Comparison of ENCODE assay signal across 9 cellular contexts in the genomic region with DNA sequence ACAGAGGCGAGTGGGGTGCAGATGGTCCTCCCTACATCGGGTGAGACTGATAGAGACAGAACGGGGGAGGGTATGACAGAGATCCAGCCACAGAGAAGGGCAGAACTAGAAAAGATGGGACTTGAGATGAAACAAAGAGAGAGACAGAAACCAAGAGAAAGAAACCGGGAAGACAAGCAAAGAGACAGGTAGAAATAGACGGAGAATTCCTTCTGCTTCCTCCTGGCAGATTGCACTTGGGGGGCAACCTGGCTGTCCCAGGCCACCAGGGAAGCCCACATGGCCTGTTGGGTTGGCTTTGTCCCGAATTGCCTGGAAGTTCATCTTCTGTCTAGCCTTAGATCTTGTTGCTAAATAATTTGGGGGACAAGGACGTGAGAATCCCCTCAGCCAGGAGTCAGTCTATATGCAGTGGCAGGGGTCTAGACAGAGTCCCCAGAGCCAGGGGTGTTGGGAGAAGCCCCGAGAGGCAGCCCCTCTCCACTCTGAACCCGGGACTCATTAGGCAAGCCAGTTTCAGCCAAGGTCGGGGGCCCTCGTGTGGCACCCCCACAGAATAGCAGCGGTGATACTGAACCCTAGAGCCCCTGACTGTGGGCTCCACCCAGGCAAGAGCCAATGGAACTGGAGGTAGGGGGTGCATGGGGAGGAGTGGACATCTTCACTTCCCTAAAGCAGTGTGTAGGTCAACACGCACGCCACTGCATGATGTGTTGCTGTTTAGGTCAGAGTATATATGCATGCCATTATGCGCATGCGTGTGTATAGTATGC. TPM values are rescaled to one million over a fixed set of nuclear protein-coding genes. Genes with fewer than 3 reads are reported as not detected.
DNase-seq lines count a peak whose midpoint lies in the region; ATAC-seq and TF ChIP-seq lines count a peak whose summit lies in the region.
"Had no signal": no experiment of that assay in that cellular context is flagged by ENCODE, and none has a peak within 500 bp of the region (broad histone marks: within the 10 kb centered on the region; RNA-seq: fewer than 3 reads in every experiment).

No MANE protein-coding gene starts in this region.

- peak; percentile 41 for ATAC-seq in GM21360 (IDR thresholded peaks at IDR 0.05; ENCODE audit: unreplicated experiment)
- peak; percentile 44 to 51 for ATAC-seq in activated CD4-positive, CD25-positive, alpha-beta regulatory T cell treated with anti-CD3 and anti-CD28 coated beads, Interleukin-2, amount 50 U/mL, for 24 hours
- no peak for ATAC-seq in aorta (ENCODE audit: low FRiP score)

- no peak overlapping the region for H4K8ac ChIP-seq in neuronal stem cell (ENCODE audit: low read depth, low read length)

- H3K36me3 ChIP-seq in neuronal stem cell (replicated peaks in 1 of 2; ENCODE audit: control insufficient read depth in 2 of 2, insufficient read depth in 2 of 2, low read length in 2 of 2), result no peaks in the 10 kb centered on the region
- H3K36me3 ChIP-seq in aorta (ENCODE audit: control insufficient read depth in 1 of 2, insufficient read depth in 2 of 2, low read length in 1 of 2), result no peaks in the 10 kb centered on the region
- H3K36me3 ChIP-seq: ovary had no signal

- no CpG with 5 or more reads among the region's 16 CpGs for WGBS in neuronal stem cell (ENCODE audit: extremely low coverage in 2 of 2, insufficient read length in 2 of 2, insufficient replicate concordance in 1 of 2), 2 donors
- WGBS in aorta, 2 donors, result 49 to 50% methylated on average over 16 of the region's 16 CpGs

- no peaks in the 10 kb centered on the region for H3K9me3 ChIP-seq in neuronal stem cell (replicated peaks in 1 of 2; ENCODE audit: control insufficient read depth in 2 of 2, insufficient read depth in 1 of 2, low read depth in 1 of 2, low read length in 2 of 2)
- H3K9me3 ChIP-seq in aorta (ENCODE audit: control insufficient read depth, low read length), result no peaks in the 10 kb centered on the region
- H3K9me3 ChIP-seq: ovary had no signal

- H2AFZ ChIP-seq in neuronal stem cell (ENCODE audit: low read length), result peak overlapping the region; percentile 86

- peak overlapping the region; percentile 24 for H3K18ac ChIP-seq in neuronal stem cell (ENCODE audit: low read length)

- no peak overlapping the region for H3K4ac ChIP-seq in neuronal stem cell (ENCODE audit: low read length)

- peak overlapping the region; percentile 100 for H3K27ac ChIP-seq in HL-60 (replicated peaks)
- H3K27ac ChIP-seq in dorsolateral prefrontal cortex, result peak overlapping the region in 52 of 59 donors; percentile 5 to 92 (median 81)
- peak overlapping the region; percentile 33 for H3K27ac ChIP-seq in neuronal stem cell (replicated peaks; ENCODE audit: low read length)
- H3K27ac ChIP-seq in aorta (ENCODE audit: low read depth in 1 of 2, low read length in 2 of 2), result no peak overlapping the region
- H3K27ac ChIP-seq: ovary had no signal

- intact Hi-C loops in dorsolateral prefrontal cortex (cut with DNase I) (no loop called here), aorta (cut with DNase I) (no loop called here)

- no peak overlapping the region for H4K91ac ChIP-seq in neuronal stem cell (ENCODE audit: low read depth, low read length, poor library complexity)

- peak overlapping the region; percentile 59 for H2AK5ac ChIP-seq in neuronal stem cell (ENCODE audit: low read depth, low read length)

- no peak overlapping the region for H2BK5ac ChIP-seq in neuronal stem cell (ENCODE audit: low read length)

- peak; percentile 4 for DNase-seq in COLO668 (lab: John Stamatoyannopoulos, UW; ENCODE audit: unreplicated experiment)
- DNase-seq in HL-60 (ENCODE audit: low read depth in 1 of 2, low spot score in 1 of 2), result peak; percentile 89 to 98
- peak in 5 of 10 donors; percentile 36 to 72 (median 64) for DNase-seq in dorsolateral prefrontal cortex
- no peak for DNase-seq in neuronal stem cell (ENCODE audit: low spot score)
- DNase-seq in aorta, result peak; percentile 78
- DNase-seq in hepatic stellate cell (ENCODE audit: low spot score), result no peak

- H3K27me3 ChIP-seq in HL-60 (ENCODE audit: insufficient read depth, poor library complexity, severe bottlenecking) (no peaks in the 10 kb centered on the region), dorsolateral prefrontal cortex (peaks cover 0 to 22% (median 0%) of the 10 kb centered on the region in 45 donors), neuronal stem cell (ENCODE audit: control insufficient read depth in 3 of 3, insufficient read depth in 3 of 3, low read depth in 1 of 3, low read length in 3 of 3) (peaks cover 0 to 17% (median 0%) of the 10 kb centered on the region in 3 experiments), aorta (ENCODE audit: control insufficient read depth in 1 of 2, insufficient read depth in 2 of 2, low read length in 1 of 2) (no peaks in the 10 kb centered on the region)
- H3K27me3 ChIP-seq: ovary had no signal

- H3K79me1 ChIP-seq in neuronal stem cell (ENCODE audit: low read depth, low read length), result peaks cover 6% of the 10 kb centered on the region

- H3K4me1 ChIP-seq in neuronal stem cell (ENCODE audit: control insufficient read depth in 2 of 2, insufficient read depth in 1 of 2, low read depth in 1 of 2, low read length in 2 of 2), result peaks cover 13 to 30% of the 10 kb centered on the region in 2 donors
- no peaks in the 10 kb centered on the region for H3K4me1 ChIP-seq in aorta (ENCODE audit: control insufficient read depth in 1 of 2, insufficient read depth in 2 of 2, low read length in 2 of 2)

- no peak overlapping the region for H3K4me3 ChIP-seq in HL-60 (replicated peaks; ENCODE audit: insufficient read depth, low read length)
- H3K4me3 ChIP-seq in dorsolateral prefrontal cortex, result peak overlapping the region; percentile 28 to 80 (median 65)
- H3K4me3 ChIP-seq in neuronal stem cell (ENCODE audit: low read length in 2 of 2), result peak overlapping the region; percentile 41 to 74
- no peak overlapping the region for H3K4me3 ChIP-seq in aorta (ENCODE audit: low read length in 2 of 2)
- H3K4me3 ChIP-seq: ovary had no signal

- no peak overlapping the region for H2BK15ac ChIP-seq in neuronal stem cell (ENCODE audit: low read length)

- H3K9ac ChIP-seq in neuronal stem cell (ENCODE audit: low read depth, low read length, poor library complexity), result peak overlapping the region; percentile 75

- H3K4me2 ChIP-seq in neuronal stem cell (ENCODE audit: insufficient read depth, low read length, poor library complexity, severe bottlenecking), result peak overlapping the region; percentile 75

- H3K14ac ChIP-seq in neuronal stem cell (ENCODE audit: low read length), result no peak overlapping the region

- H2BK12ac ChIP-seq in neuronal stem cell (ENCODE audit: low read length), result no peak overlapping the region

- peak; percentile 48 for TF ChIP-seq CTCF in HL-60 (IDR thresholded peaks at IDR 0.05; ENCODE audit: insufficient read depth, low read length)
- TF ChIP-seq CTCF in dorsolateral prefrontal cortex (IDR thresholded peaks at IDR 0.05 in 54 of 56, conservative IDR thresholded peaks at IDR 0.05 in 2 of 56; ENCODE audit: low read depth in 1 of 56, partially characterized antibody in 56 of 56), result peak in 53 of 56 donors; percentile 2 to 62 (median 45)

- H2BK120ac ChIP-seq in neuronal stem cell (ENCODE audit: low read depth, low read length), result no peak overlapping the region

- peak overlapping the region; percentile 30 for H3K23ac ChIP-seq in neuronal stem cell (ENCODE audit: low read depth, low read length, poor library complexity)

RNA-seq across cellular contexts. Expression of a gene that starts 0.6 kb away (rescaled TPM):
- total RNA-seq in dorsolateral prefrontal cortex (100 to 1,000 TPM in 109 of 120 experiments, 10 to 100 TPM in 11; 44.2 to 218 (median 128) TPM), aorta (10 to 100 TPM in 1 of 2 donors, 1 to 10 TPM in 1; 9.0 to 21.0 TPM)
- 26.2 TPM for polyA plus RNA-seq in neuronal stem cell (2013, experiment 1 of 2)
- polyA plus RNA-seq in neuronal stem cell (2013, experiment 2 of 2), result 25.2 TPM
- 10 to 100 TPM in 1 of 2 donors, 1 to 10 TPM in 1; 4.3 to 46.7 TPM for polyA plus RNA-seq in aorta

RNA-seq across cellular contexts. Expression of a gene that starts 22.8 kb away (rescaled TPM):
- 10 to 100 TPM; 34.1 to 73.3 (median 52.1) TPM for total RNA-seq in dorsolateral prefrontal cortex
- 75.6 TPM for polyA plus RNA-seq in neuronal stem cell (2013, experiment 1 of 2)
- polyA plus RNA-seq in neuronal stem cell (2013, experiment 2 of 2), result 76.4 TPM
- total RNA-seq in aorta, result 10 to 100 TPM; 38.4 to 56.3 TPM
- 10 to 100 TPM; 69.1 to 78.2 TPM for polyA plus RNA-seq in aorta

RNA-seq across cellular contexts. Expression of a gene that starts 48.5 kb away (rescaled TPM):
- 1 to 10 TPM in 85 of 120 experiments, under 1 TPM in 35; 0.24 to 8.7 (median 1.6) TPM for total RNA-seq in dorsolateral prefrontal cortex
- polyA plus RNA-seq in neuronal stem cell (2013, experiment 1 of 2), result 0.01 TPM
- polyA plus RNA-seq in neuronal stem cell (2013, experiment 2 of 2), result not detected
- total RNA-seq in aorta, result under 1 TPM; 0.26 to 0.63 TPM
- under 1 TPM; 0.18 to 0.38 TPM for polyA plus RNA-seq in aorta

Comparison
In these comparisons a context has a peak if more than half of its experiments do, and no peak if none do; other contexts are left out.
1. DNase-seq: peak in COLO668 (single experiment), HL-60 (2 of 2) and aorta (2 of 2); none in neuronal stem cell (single experiment) and hepatic stellate cell (single experiment).
2. H3K27ac ChIP-seq: peak in HL-60 (single experiment), dorsolateral prefrontal cortex (52 of 59) and neuronal stem cell (single experiment); none in aorta (0 of 2).
3. H3K4me3 ChIP-seq: peak in dorsolateral prefrontal cortex (59 of 59) and neuronal stem cell (2 of 2); none in HL-60 (single experiment) and aorta (0 of 2).